14 cellular contexts compared by ENCODE assay signal in the genomic region with DNA sequence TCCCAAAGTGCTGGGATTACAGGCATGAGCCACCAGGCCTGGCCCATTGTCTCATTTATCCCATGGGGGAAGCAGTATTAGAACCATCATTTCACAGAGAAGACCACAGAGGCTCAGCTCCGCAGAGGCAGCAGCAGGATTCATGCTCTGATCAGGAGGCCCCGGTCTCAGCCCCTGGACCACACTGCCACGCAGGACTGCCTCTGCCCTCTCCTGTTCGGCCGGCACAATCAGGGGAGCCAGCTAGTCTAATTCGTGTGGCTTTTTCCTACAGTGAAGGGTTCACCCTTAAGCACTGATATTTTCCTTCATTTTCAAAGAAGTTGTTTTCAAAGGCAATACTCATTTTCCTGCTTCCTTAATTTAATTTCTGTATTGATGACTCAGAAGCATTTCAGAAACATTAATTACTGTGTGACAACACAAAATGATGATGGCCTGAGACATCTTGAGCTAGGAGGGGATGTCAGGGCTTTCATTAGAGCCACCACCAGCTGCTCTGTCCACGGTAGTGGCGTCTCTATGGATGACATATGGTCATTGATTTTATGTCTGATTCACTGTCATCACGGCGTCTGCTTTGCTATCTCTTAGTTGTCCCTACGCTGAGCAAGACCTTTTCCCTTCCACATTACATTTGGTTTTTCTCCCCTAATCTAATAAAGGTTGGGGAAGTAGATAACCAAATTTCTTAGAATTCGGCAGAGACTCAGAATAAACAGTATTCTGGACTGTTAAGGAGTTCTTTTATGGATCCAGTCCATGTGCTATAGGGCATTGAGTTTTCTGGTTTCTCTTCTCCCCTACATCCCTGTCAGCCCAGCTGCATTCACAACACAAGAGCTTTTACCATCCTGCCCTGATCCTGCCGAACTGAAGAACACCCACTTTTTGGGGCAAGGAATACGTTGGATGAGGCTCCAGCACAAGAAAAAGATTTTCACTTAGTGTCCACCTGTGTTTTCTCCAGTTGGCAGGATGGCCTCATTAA.
"Had no signal": no experiment of that assay in that cellular context is flagged by ENCODE, and none has a peak within 500 bp of the region (broad histone marks: within the 10 kb centered on the region; RNA-seq: fewer than 3 reads in every experiment).

No MANE protein-coding gene starts in this region.

- H3K27ac Mint-ChIP-seq: activated CD4-positive, alpha-beta T cell treated with anti-CD3 and anti-CD28 coated beads for 36 hours; activated CD8-positive, alpha-beta T cell treated with anti-CD3 and anti-CD28 coated beads for 36 hours; nephron progenitor cell; stimulated activated naive B cell treated with anti-CD40 and anti-IgM and Interleukin-4, amounts not matched to agents 10 μg/mL and 1 μg/mL and 100 μg/mL, for 72 hours had no signal

- H3K27me3 Mint-ChIP-seq: activated CD4-positive, alpha-beta T cell treated with anti-CD3 and anti-CD28 coated beads for 36 hours; activated CD8-positive, alpha-beta T cell treated with anti-CD3 and anti-CD28 coated beads for 36 hours; stimulated activated naive B cell treated with anti-CD40 and anti-IgM and Interleukin-4, amounts not matched to agents 10 μg/mL and 1 μg/mL and 100 μg/mL, for 72 hours had no signal

- ATAC-seq: activated CD4-positive, alpha-beta T cell treated with anti-CD3 and anti-CD28 coated beads for 36 hours; activated CD8-positive, alpha-beta T cell treated with anti-CD3 and anti-CD28 coated beads for 36 hours; psoas muscle; stimulated activated naive B cell treated with anti-CD40 and anti-IgM and Interleukin-4, amounts not matched to agents 10 μg/mL and 1 μg/mL and 100 μg/mL, for 72 hours had no signal

- DNase-seq: activated CD4-positive, alpha-beta T cell treated with anti-CD3 and anti-CD28 coated beads for 36 hours; activated CD8-positive, alpha-beta memory T cell treated with anti-CD3 and anti-CD28 coated beads, Interleukin-2, amount 50 U/mL, for 4 hours; activated CD8-positive, alpha-beta T cell treated with anti-CD3 and anti-CD28 coated beads for 36 hours; activated naive CD4-positive, alpha-beta T cell; caudate nucleus; colonic mucosa; effector CD4-positive, alpha-beta T cell; kidney; mesendoderm; nephron progenitor cell; psoas muscle; sigmoid colon; stimulated activated CD4-positive, alpha-beta T cell treated with anti-CD3 and anti-CD28 coated beads, Interleukin-2, amount 100 ng/mL, for 24 hours; stimulated activated naive B cell treated with anti-CD40 and anti-IgM and Interleukin-4, amounts not matched to agents 10 μg/mL and 1 μg/mL and 100 μg/mL, for 72 hours had no signal

- H3K4me1 Mint-ChIP-seq: activated CD4-positive, alpha-beta T cell treated with anti-CD3 and anti-CD28 coated beads for 36 hours had no signal

- H3K4me3 Mint-ChIP-seq: activated CD4-positive, alpha-beta T cell treated with anti-CD3 and anti-CD28 coated beads for 36 hours; activated CD8-positive, alpha-beta T cell treated with anti-CD3 and anti-CD28 coated beads for 36 hours; nephron progenitor cell; stimulated activated naive B cell treated with anti-CD40 and anti-IgM and Interleukin-4, amounts not matched to agents 10 μg/mL and 1 μg/mL and 100 μg/mL, for 72 hours had no signal

- H3K9me3 Mint-ChIP-seq: activated CD8-positive, alpha-beta T cell treated with anti-CD3 and anti-CD28 coated beads for 36 hours; stimulated activated naive B cell treated with anti-CD40 and anti-IgM and Interleukin-4, amounts not matched to agents 10 μg/mL and 1 μg/mL and 100 μg/mL, for 72 hours had no signal
